8 cellular contexts compared by ENCODE assay signal in the genomic region with DNA sequence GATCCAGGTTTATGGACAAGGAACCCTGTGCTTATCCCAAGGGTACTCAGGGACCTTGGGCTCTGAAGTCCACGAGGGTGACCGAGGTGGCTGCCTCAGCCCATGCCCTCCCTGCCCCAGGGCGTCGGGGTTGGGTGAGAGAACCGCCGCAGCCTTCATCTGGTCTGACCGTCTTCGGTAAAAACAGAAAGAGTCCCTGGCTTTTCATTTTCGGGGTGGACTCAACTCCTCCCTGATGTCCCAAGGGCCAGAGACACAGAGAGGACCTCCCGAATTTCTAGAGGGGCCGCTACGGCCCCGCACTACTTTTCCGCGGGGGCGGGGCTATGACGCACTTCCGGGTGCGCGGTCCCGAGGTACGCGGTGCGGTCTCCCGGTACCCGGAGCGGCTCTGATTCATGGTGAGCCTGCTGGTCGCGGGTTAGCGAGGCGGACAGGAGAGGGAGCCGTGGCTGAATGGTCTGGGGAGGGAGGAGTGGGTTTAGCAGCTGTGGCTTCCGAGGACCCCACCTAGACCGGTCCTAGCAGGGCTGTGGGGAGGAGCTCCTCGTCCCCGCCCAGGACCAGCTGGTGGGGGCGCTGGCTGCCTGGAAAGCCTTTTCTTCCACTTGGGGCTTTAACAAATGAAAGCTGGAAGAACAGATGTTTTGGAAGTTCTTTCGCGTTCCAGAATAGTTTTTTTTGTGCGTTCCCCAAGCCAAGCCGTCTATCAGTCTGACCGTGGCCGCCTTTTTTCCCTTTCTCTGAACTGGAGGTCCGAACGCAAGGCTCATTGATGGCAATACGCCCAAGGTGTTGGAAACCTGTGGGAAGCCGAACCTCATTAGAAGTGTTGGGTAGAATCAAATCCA. TPM values are rescaled to one million over a fixed set of nuclear protein-coding genes. Genes with fewer than 3 reads are reported as not detected.
A peak's percentile ranks its signal among the peaks of the same experiment; 100 is the strongest.
DNase-seq lines count a peak whose midpoint lies in the region; ATAC-seq, FAIRE-seq and TF ChIP-seq lines count a peak whose summit lies in the region.

A gene (plus strand): TSS at position 334 of the 851 bp plus-strand sequence. CDS start 7,233 bp downstream, outside the sequence.

- DNase-seq in GM12892 (ENCODE audit: insufficient read length) (peak; percentile 84), NCI-H146 treated with DMSO at 0.1 percent for 48 hours (lab: John Stamatoyannopoulos, UW; ENCODE audit: unreplicated experiment) (peak; percentile 63), T-helper 9 cell (peak; percentile 73), astrocyte of the hippocampus (ENCODE audit: low read depth, low spot score) (peak; percentile 94), hippocampal formation (lab: John Stamatoyannopoulos, UW) (peak; percentile 57 to 82), retina (peak; percentile 95)

- ATAC-seq in HG02798 (IDR thresholded peaks at IDR 0.05; ENCODE audit: poor library complexity, unreplicated experiment) (peak; percentile 95), GM18519 (IDR thresholded peaks at IDR 0.05; ENCODE audit: low FRiP score, unreplicated experiment) (no peak)

- peak; percentile 92 for TF ChIP-seq POLR2A in GM12892 (IDR thresholded peaks at IDR 0.05; ENCODE audit: low read depth, low read length)

- FAIRE-seq in GM12892 (lab: Jason Lieb, UNC), result peak; percentile 71

RNA-seq across cellular contexts. Expression of the gene that starts here (rescaled TPM):
- polyA plus RNA-seq in GM12892 (2012; ENCODE audit: missing spikeins), result 10.2 TPM
